In genomic region chr20:33668087-33668790, GRCh38 we compare ENCODE assay signal across 8 cellular contexts. TPM values are rescaled to one million over a fixed set of nuclear protein-coding genes. Genes with fewer than 3 reads are reported as not detected.
A peak's percentile ranks its signal among the peaks of the same experiment; 100 is the strongest.
DNase-seq lines count a peak whose midpoint lies in the region; ATAC-seq and TF ChIP-seq lines count a peak whose summit lies in the region.

No MANE protein-coding gene starts in this region.

- H3K4me3 ChIP-seq in foreskin fibroblast (ENCODE audit: low read depth in 1 of 2, low read length in 2 of 2) (peak overlapping the region in 1 of 2 donors; percentile 57), retinal pigment epithelial cell (ENCODE audit: low read length) (no peak overlapping the region)

- TF ChIP-seq CTCF in foreskin fibroblast (IDR thresholded peaks at IDR 0.05; ENCODE audit: low read depth, low read length) (peak; percentile 96), retinal pigment epithelial cell (conservative IDR thresholded peaks at IDR 0.05; ENCODE audit: low read depth, low read length) (peak; percentile 92)

- peak overlapping the region; percentile 90 for H3K4me3 Mint-ChIP-seq in activated CD8-positive, alpha-beta T cell treated with anti-CD3 and anti-CD28 coated beads, Interleukin-2, amount 10 ng/mL, durations not matched to agents 7 days and 5 days

- peaks cover 57% of the 10 kb centered on the region for H3K4me1 Mint-ChIP-seq in activated CD8-positive, alpha-beta T cell treated with anti-CD3 and anti-CD28 coated beads, Interleukin-2, amount 10 ng/mL, durations not matched to agents 7 days and 5 days (ENCODE audit: low read depth)

- H3K9me3 Mint-ChIP-seq in activated CD8-positive, alpha-beta T cell treated with anti-CD3 and anti-CD28 coated beads, Interleukin-2, amount 10 ng/mL, durations not matched to agents 7 days and 5 days (ENCODE audit: insufficient read depth): no peaks in the 10 kb centered on the region

- H3K36me3 Mint-ChIP-seq in activated CD8-positive, alpha-beta T cell treated with anti-CD3 and anti-CD28 coated beads, Interleukin-2, amount 10 ng/mL, durations not matched to agents 7 days and 5 days (ENCODE audit: low read depth): peaks cover 22% of the 10 kb centered on the region

- no peaks in the 10 kb centered on the region for H3K27me3 Mint-ChIP-seq in activated CD8-positive, alpha-beta T cell treated with anti-CD3 and anti-CD28 coated beads, Interleukin-2, amount 10 ng/mL, durations not matched to agents 7 days and 5 days (ENCODE audit: low read depth)

- CTCF ChIA-PET in activated CD8-positive, alpha-beta T cell treated with anti-CD3 and anti-CD28 coated beads, Interleukin-2, amount 10 ng/mL, durations not matched to agents 7 days and 5 days (lab: Charles Lee): interaction anchor here (0.6 to 9.8 kb wide), 24 partner anchors 13 to 325 kb away, joined by 3 to 126 read pairs (median 4); partner anchors contain the start of genes CBFA2T2, CDK5RAP1, E2F1 and PXMP4

- ATAC-seq in HG03571 (IDR thresholded peaks at IDR 0.05; ENCODE audit: unreplicated experiment): peak; percentile 29
- peak; percentile 62 for ATAC-seq in activated CD8-positive, alpha-beta T cell treated with anti-CD3 and anti-CD28 coated beads, Interleukin-2, amount 10 ng/mL, durations not matched to agents 7 days and 5 days

- POLR2A ChIA-PET in activated CD8-positive, alpha-beta T cell treated with anti-CD3 and anti-CD28 coated beads, Interleukin-2, amount 10 ng/mL, durations not matched to agents 7 days and 5 days (lab: Charles Lee): interaction anchor here (0.7 to 10.3 kb wide), 5 partner anchors 8 to 221 kb away, joined by 3 to 148 read pairs (median 5); partner anchors contain the start of genes E2F1 and ZNF341

- DNase-seq in DMS79 treated with DMSO at 0.1 percent for 48 hours (lab: John Stamatoyannopoulos, UW) (peak; percentile 54), DMS79 (lab: John Stamatoyannopoulos, UW) (no peak), foreskin fibroblast (no peak), retinal pigment epithelial cell (ENCODE audit: low read depth) (no peak), NCI-H1048 (lab: John Stamatoyannopoulos, UW) (no peak), NCI-H128 (lab: John Stamatoyannopoulos, UW; ENCODE audit: unreplicated experiment) (no peak)
- DNase-seq in activated CD8-positive, alpha-beta T cell treated with anti-CD3 and anti-CD28 coated beads, Interleukin-2, amount 10 ng/mL, durations not matched to agents 7 days and 5 days: peak; percentile 83

- peak overlapping the region; percentile 71 for H3K27ac Mint-ChIP-seq in activated CD8-positive, alpha-beta T cell treated with anti-CD3 and anti-CD28 coated beads, Interleukin-2, amount 10 ng/mL, durations not matched to agents 7 days and 5 days

RNA-seq across cellular contexts. Expression of gene ACTL10, which starts 1.5 kb away (rescaled TPM):
- 1 to 10 TPM; 2.9 to 3.2 TPM for total RNA-seq in activated CD8-positive, alpha-beta T cell treated with anti-CD3 and anti-CD28 coated beads, Interleukin-2, amount 10 ng/mL, durations not matched to agents 7 days and 5 days

RNA-seq across cellular contexts. Expression of gene NECAB3, which starts 6.0 kb away (rescaled TPM):
- total RNA-seq in activated CD8-positive, alpha-beta T cell treated with anti-CD3 and anti-CD28 coated beads, Interleukin-2, amount 10 ng/mL, durations not matched to agents 7 days and 5 days: 10 to 100 TPM; 28.4 to 38.2 TPM

RNA-seq across cellular contexts. Expression of gene C20orf144, which starts 6.1 kb away (rescaled TPM):
- under 1 TPM; 0.16 to 0.21 TPM for total RNA-seq in activated CD8-positive, alpha-beta T cell treated with anti-CD3 and anti-CD28 coated beads, Interleukin-2, amount 10 ng/mL, durations not matched to agents 7 days and 5 days

RNA-seq across cellular contexts. Expression of gene E2F1, which starts 17.9 kb away (rescaled TPM):
- 10 to 100 TPM; 74.5 to 80.8 TPM for total RNA-seq in activated CD8-positive, alpha-beta T cell treated with anti-CD3 and anti-CD28 coated beads, Interleukin-2, amount 10 ng/mL, durations not matched to agents 7 days and 5 days

RNA-seq across cellular contexts. Expression of gene PXMP4, which starts 51.9 kb away (rescaled TPM):
- 10 to 100 TPM; 17.1 to 17.7 TPM for total RNA-seq in activated CD8-positive, alpha-beta T cell treated with anti-CD3 and anti-CD28 coated beads, Interleukin-2, amount 10 ng/mL, durations not matched to agents 7 days and 5 days

Comparison
In these comparisons a context has a peak if more than half of its experiments do, and no peak if none do; other contexts are left out.
1. DNase-seq: peak in DMS79 treated with DMSO at 0.1 percent for 48 hours (single experiment) and activated CD8-positive, alpha-beta T cell treated with anti-CD3 and anti-CD28 coated beads, Interleukin-2, amount 10 ng/mL, durations not matched to agents 7 days and 5 days (single experiment); none in DMS79 (single experiment), foreskin fibroblast (0 of 2), retinal pigment epithelial cell (single experiment), NCI-H1048 (single experiment) and NCI-H128 (single experiment).